Comparison of ENCODE assay signal across 19 cellular contexts in genomic region chr4:153000068-153000420, GRCh38.
"Had no signal": no experiment of that assay in that cellular context is flagged by ENCODE, and none has a peak within 500 bp of the region (broad histone marks: within the 10 kb centered on the region; RNA-seq: fewer than 3 reads in every experiment).

No MANE protein-coding gene starts in this region.

- ATAC-seq: heart left ventricle; left ventricle myocardium superior; naive thymus-derived CD4-positive, alpha-beta T cell; stimulated activated naive B cell treated with anti-CD40 and anti-IgM and Interleukin-4, amounts not matched to agents 10 μg/mL and 1 μg/mL and 100 μg/mL, for 72 hours; stimulated activated naive CD8-positive, alpha-beta T cell treated with anti-CD3 and anti-CD28 coated beads, Interleukin-15, amount 100 ng/mL, for 72 hours; upper lobe of right lung had no signal

- H3K4me3 ChIP-seq: heart left ventricle, right atrium auricular region, sigmoid colon, skin epidermis, testis, tibial nerve, upper lobe of right lung, vagina had no signal

- DNase-seq: dermis blood vessel endothelial cell; endodermal cell; erythroblast; foreskin melanocyte; heart left ventricle; hippocampal formation; left ventricle myocardium superior; naive thymus-derived CD4-positive, alpha-beta T cell; sigmoid colon; stimulated activated CD4-positive, alpha-beta T cell treated with anti-CD3 and anti-CD28 coated beads, Interleukin-2, amount 100 ng/mL, for 24 hours; stimulated activated CD4-positive, alpha-beta T cell treated with anti-CD3 and anti-CD28 coated beads, Interleukin-4, amount 100 ng/mL, for 4 hours; stimulated activated naive B cell treated with anti-CD40 and anti-IgM and Interleukin-4, amounts not matched to agents 10 μg/mL and 1 μg/mL and 100 μg/mL, for 72 hours; stimulated activated naive CD8-positive, alpha-beta T cell treated with anti-CD3 and anti-CD28 coated beads, Interleukin-15, amount 100 ng/mL, for 72 hours; testis; upper lobe of right lung had no signal
